ENCODE assay signal across 16 cellular contexts in genomic region chr19:5632241-5632612, GRCh38. TPM values are rescaled to one million over a fixed set of nuclear protein-coding genes. Genes with fewer than 3 reads are reported as not detected.
DNase-seq lines count a peak whose midpoint lies in the region; ATAC-seq and TF ChIP-seq lines count a peak whose summit lies in the region.
"Had no signal": no experiment of that assay in that cellular context is flagged by ENCODE, and none has a peak within 500 bp of the region (broad histone marks: within the 10 kb centered on the region; RNA-seq: fewer than 3 reads in every experiment).

No MANE protein-coding gene starts in this region.

- H3K9me3 ChIP-seq in subcutaneous abdominal adipose tissue (ENCODE audit: control insufficient read depth in 5 of 5, low read length in 5 of 5): no peaks in the 10 kb centered on the region
- H3K9me3 ChIP-seq in ovary: no peaks in the 10 kb centered on the region
- no peaks in the 10 kb centered on the region for H3K9me3 ChIP-seq in smooth muscle cell (replicated peaks; ENCODE audit: low read depth)
- H3K9me3 ChIP-seq: BLaER1, left lung had no signal

- H2AFZ ChIP-seq in smooth muscle cell (ENCODE audit: low read depth): no peak overlapping the region

- H3F3A ChIP-seq in smooth muscle cell (ENCODE audit: low read depth): no peaks in the 10 kb centered on the region

- H3K9ac ChIP-seq in subcutaneous abdominal adipose tissue (ENCODE audit: low read length in 5 of 5) (no peak overlapping the region), smooth muscle cell (ENCODE audit: low read depth) (no peak overlapping the region)
- H3K9ac ChIP-seq: BLaER1 had no signal

- H3K36me3 Mint-ChIP-seq in WTC11: peaks cover 23% of the 10 kb centered on the region
- H3K36me3 Mint-ChIP-seq in memory B cell: peaks cover 12% of the 10 kb centered on the region

- no peak overlapping the region for H3K4me2 ChIP-seq in smooth muscle cell
- H3K4me2 ChIP-seq: BLaER1 had no signal

- H3K9me3 Mint-ChIP-seq in WTC11: no peaks in the 10 kb centered on the region
- no peaks in the 10 kb centered on the region for H3K9me3 Mint-ChIP-seq in memory B cell

- CTCF ChIA-PET in WTC11 (lab: Charles Lee): interaction anchor here (1.1 kb wide), 1 partner anchor 58 kb away, joined by 3 read pairs; the partner anchor contains the start of gene RPL36

- H3K4me3 Mint-ChIP-seq in WTC11 (no peak overlapping the region), memory B cell (no peak overlapping the region)

- H3K4me1 ChIP-seq in subcutaneous abdominal adipose tissue (ENCODE audit: control insufficient read depth in 5 of 5, insufficient read depth in 5 of 5, low read length in 5 of 5) (peaks cover 6 to 52% (median 47%) of the 10 kb centered on the region in 5 donors), ovary (ENCODE audit: insufficient read depth) (peaks cover 20% of the 10 kb centered on the region), smooth muscle cell (ENCODE audit: low read depth) (peaks cover under 1% of the 10 kb centered on the region)

- H3K27me3 ChIP-seq in HL-60 (ENCODE audit: insufficient read depth, poor library complexity, severe bottlenecking) (no peaks in the 10 kb centered on the region), subcutaneous abdominal adipose tissue (ENCODE audit: control insufficient read depth in 5 of 5, insufficient read depth in 4 of 5, low read length in 5 of 5) (no peaks in the 10 kb centered on the region), ovary (no peaks in the 10 kb centered on the region), smooth muscle cell (ENCODE audit: low read depth) (no peaks in the 10 kb centered on the region)
- H3K27me3 ChIP-seq: BLaER1, left lung had no signal

- DNase-seq in HL-60 (ENCODE audit: low read depth in 1 of 2, low spot score in 1 of 2): no peak
- no peak for DNase-seq in WTC11 (ENCODE audit: low spot score)
- no peak for DNase-seq in memory B cell (ENCODE audit: low spot score in 2 of 2)
- DNase-seq in ovary: no peak
- no peak for DNase-seq in AML-193 (lab: John Stamatoyannopoulos, UW)
- no peak for DNase-seq in smooth muscle cell (lab: John Stamatoyannopoulos, UW; ENCODE audit: unreplicated experiment)
- DNase-seq: activated CD4-positive, CD25-positive, alpha-beta regulatory T cell; cortex of kidney; left lung; NCI-H2029 treated with DMSO at 0.1 percent for 48 hours; NCI-H510A treated with DMSO at 0.1 percent for 48 hours; Right ventricle myocardium superior; stimulated activated CD4-positive, alpha-beta T cell treated with anti-CD3 and anti-CD28 coated beads, Interleukin-1b, Interleukin-23, amount 100 ng/mL, for 48 hours had no signal

- POLR2A ChIA-PET in WTC11 (lab: Charles Lee): no interaction called here

- WGBS in ovary, 3 donors: 74 to 76% (median 75%) methylated on average over 4 of the region's 4 CpGs
- WGBS in smooth muscle cell (ENCODE audit: low lambda C conversion rate): 90% methylated on average over 4 of the region's 4 CpGs

- no peak for TF ChIP-seq EP300 in ovary (IDR thresholded peaks at IDR 0.05)

- TF ChIP-seq POLR2A in ovary (IDR thresholded peaks at IDR 0.05): no peak

- H3K27me3 Mint-ChIP-seq in WTC11 (ENCODE audit: low read depth) (no peaks in the 10 kb centered on the region), memory B cell (no peaks in the 10 kb centered on the region)

- peaks cover 98% of the 10 kb centered on the region for H4K20me1 ChIP-seq in smooth muscle cell (ENCODE audit: low read depth)

- H3K4me1 Mint-ChIP-seq in WTC11: peaks cover 6% of the 10 kb centered on the region
- peaks cover 31% of the 10 kb centered on the region for H3K4me1 Mint-ChIP-seq in memory B cell

- peak overlapping the region; percentile 48; the same call in 1 of the 2 replicates for H3K27ac Mint-ChIP-seq in WTC11
- peak overlapping the region; percentile 69 for H3K27ac Mint-ChIP-seq in memory B cell

- H3K4me3 ChIP-seq in HL-60 (replicated peaks; ENCODE audit: insufficient read depth, low read length) (no peak overlapping the region), subcutaneous abdominal adipose tissue (ENCODE audit: low read depth in 1 of 5, low read length in 5 of 5) (peak overlapping the region in 1 of 5 donors; percentile 20), ovary (no peak overlapping the region), smooth muscle cell (no peak overlapping the region)
- H3K4me3 ChIP-seq: BLaER1, left lung had no signal

- H3K36me3 ChIP-seq in subcutaneous abdominal adipose tissue (ENCODE audit: control insufficient read depth in 5 of 5, insufficient read depth in 5 of 5, low read length in 5 of 5): peaks cover 3 to 19% (median 8%) of the 10 kb centered on the region in 5 donors
- H3K36me3 ChIP-seq in ovary: no peaks in the 10 kb centered on the region
- H3K36me3 ChIP-seq in smooth muscle cell (ENCODE audit: low read depth): no peaks in the 10 kb centered on the region

- intact Hi-C loops in ovary (cut with DNase I): no loop called here

- TF ChIP-seq CTCF in HL-60 (IDR thresholded peaks at IDR 0.05; ENCODE audit: insufficient read depth, low read length) (no peak), WTC11 (IDR thresholded peaks at IDR 0.05) (no peak), ovary (IDR thresholded peaks at IDR 0.05) (no peak), smooth muscle cell (IDR thresholded peaks at IDR 0.05; ENCODE audit: borderline replicate concordance, insufficient read depth, poor library complexity, severe bottlenecking) (no peak)

- no peak for ATAC-seq in WTC11
- no peak for ATAC-seq in memory B cell (ENCODE audit: low read depth)
- ATAC-seq: left lung had no signal

- H3K27ac ChIP-seq in HL-60 (replicated peaks) (0 out of 2 replicates have a peak overlapping the region, but pooled peaks have one; percentile 4), subcutaneous abdominal adipose tissue (ENCODE audit: low read depth, low read length) (peak overlapping the region; percentile 81), ovary (no peak overlapping the region), smooth muscle cell (ENCODE audit: low read depth) (no peak overlapping the region)
- H3K27ac ChIP-seq: BLaER1, epithelial cell of prostate had no signal

- H3K79me2 ChIP-seq in smooth muscle cell (ENCODE audit: low read depth): peaks cover 99% of the 10 kb centered on the region

TF ChIP-seq in WTC11, 78 proteins besides CTCF, POLR2A, EP300 and RAD21:
- TF ChIP-seq, protein P1, sequence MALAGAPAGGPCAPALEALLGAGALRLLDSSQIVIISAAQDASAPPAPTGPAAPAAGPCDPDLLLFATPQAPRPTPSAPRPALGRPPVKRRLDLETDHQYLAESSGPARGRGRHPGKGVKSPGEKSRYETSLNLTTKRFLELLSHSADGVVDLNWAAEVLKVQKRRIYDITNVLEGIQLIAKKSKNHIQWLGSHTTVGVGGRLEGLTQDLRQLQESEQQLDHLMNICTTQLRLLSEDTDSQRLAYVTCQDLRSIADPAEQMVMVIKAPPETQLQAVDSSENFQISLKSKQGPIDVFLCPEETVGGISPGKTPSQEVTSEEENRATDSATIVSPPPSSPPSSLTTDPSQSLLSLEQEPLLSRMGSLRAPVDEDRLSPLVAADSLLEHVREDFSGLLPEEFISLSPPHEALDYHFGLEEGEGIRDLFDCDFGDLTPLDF (CRISPR knock-in tag; IDR thresholded peaks at IDR 0.05): no peak
- no peak for TF ChIP-seq IRF2 (CRISPR knock-in tag; IDR thresholded peaks at IDR 0.05; ENCODE audit: borderline replicate concordance, low read depth)

RNA-seq across cellular contexts. Expression of gene SAFB, which starts 9.3 kb away (rescaled TPM):
- 106 to 141 TPM (median 110 TPM) in 3 replicates for total RNA-seq in WTC11 (2021)
- total RNA-seq in ovary: 100 to 1,000 TPM in 1 of 7 donors, 10 to 100 TPM in 6; 66.9 to 108 (median 88.7) TPM
- 10 to 100 TPM; 64.1 to 72.5 TPM for polyA plus RNA-seq in ovary
- total RNA-seq in smooth muscle cell: 22.8 and 29.4 TPM in 2 replicates
- 68.3 and 74.3 TPM in 2 replicates for polyA plus RNA-seq in smooth muscle cell

RNA-seq across cellular contexts. Expression of gene SAFB2, which starts 9.7 kb away (rescaled TPM):
- total RNA-seq in WTC11 (2021) (70.0 to 100 TPM (median 77.8 TPM) in 3 replicates), ovary (100 to 1,000 TPM in 5 of 7 donors, 10 to 100 TPM in 2; 51.3 to 173 (median 109) TPM), smooth muscle cell (10.9 and 44.9 TPM in 2 replicates)
- polyA plus RNA-seq in ovary (100 to 1,000 TPM in 1 of 2 donors, 10 to 100 TPM in 1; 74.5 to 107 TPM), smooth muscle cell (28.9 and 40.6 TPM in 2 replicates)

RNA-seq across cellular contexts. Expression of gene MICOS13, which starts 48.1 kb away (rescaled TPM):
- total RNA-seq in WTC11 (2021) (30.0 to 32.8 TPM (median 32.5 TPM) in 3 replicates), ovary (10 to 100 TPM; 25.7 to 48.7 (median 44.2) TPM), smooth muscle cell (29.8 and 45.2 TPM in 2 replicates)
- polyA plus RNA-seq in ovary (10 to 100 TPM in 1 of 2 donors, 1 to 10 TPM in 1; 5.2 to 47.3 TPM), smooth muscle cell (143 and 151 TPM in 2 replicates)

RNA-seq across cellular contexts. Expression of gene HSD11B1L, which starts 48.6 kb away (rescaled TPM):
- total RNA-seq in WTC11 (2021) (11.8 to 19.1 TPM (median 15.5 TPM) in 3 replicates), ovary (10 to 100 TPM in 2 of 7 donors, 1 to 10 TPM in 5; 3.1 to 20.7 (median 8.5) TPM), smooth muscle cell (10.3 and 28.0 TPM in 2 replicates)
- polyA plus RNA-seq in ovary (10 to 100 TPM in 1 of 2 donors, 1 to 10 TPM in 1; 3.5 to 10.6 TPM), smooth muscle cell (28.4 and 28.5 TPM in 2 replicates)

RNA-seq across cellular contexts. Expression of gene RPL36, which starts 57.9 kb away (rescaled TPM):
- 1,080 to 1,240 TPM (median 1,178 TPM) in 3 replicates for total RNA-seq in WTC11 (2021)
- 1,000 to 10,000 TPM; 1,413 to 2,353 (median 1,897) TPM for total RNA-seq in ovary
- polyA plus RNA-seq in ovary: 1,000 to 10,000 TPM in 1 of 2 donors, 100 to 1,000 TPM in 1; 318 to 2,904 TPM
- 591 and 641 TPM in 2 replicates for total RNA-seq in smooth muscle cell
- polyA plus RNA-seq in smooth muscle cell: 1,079 and 1,182 TPM in 2 replicates

Comparison
In these comparisons a context has a peak if more than half of its experiments do, and no peak if none do; other contexts are left out.
1. H3K27ac ChIP-seq: peak in HL-60 (single experiment) and subcutaneous abdominal adipose tissue (single experiment); none in ovary (0 of 2) and smooth muscle cell (single experiment).